ENCODE assay signal across 1 cellular context in genomic region chr17:50046179-50046578, GRCh38.
TF ChIP-seq lines count a peak whose summit lies in the region.

No MANE protein-coding gene starts in this region.

TF ChIP-seq in SK-N-SH treated with all-trans-retinoic acid at 6 μM for 48 hours, 23 proteins besides CTCF, POLR2A, EP300 and RAD21 (continued from another document):
- TF ChIP-seq PATZ1 (CRISPR knock-in tag; IDR thresholded peaks at IDR 0.05; ENCODE audit: borderline replicate concordance) (no peak), CSDC2 (CRISPR knock-in tag; IDR thresholded peaks at IDR 0.05) (no peak), PPARA (CRISPR knock-in tag; IDR thresholded peaks at IDR 0.05; ENCODE audit: borderline replicate concordance) (no peak)
